Comparison of ENCODE assay signal across 1 cellular context in genomic region chr11:45058344-45058743, GRCh38.
TF ChIP-seq lines count a peak whose summit lies in the region.

No MANE protein-coding gene starts in this region.

TF ChIP-seq in HepG2, 621 proteins besides CTCF, POLR2A, EP300 and RAD21:
- TF ChIP-seq MAFK (conservative IDR thresholded peaks at IDR 0.05 in 1 of 2, IDR thresholded peaks at IDR 0.05 in 1 of 2; ENCODE audit: low read length in 2 of 2) (no peak), ZNF567 (CRISPR knock-in tag; IDR thresholded peaks at IDR 0.05; ENCODE audit: borderline replicate concordance) (no peak), ZNF670 (CRISPR knock-in tag; IDR thresholded peaks at IDR 0.05; ENCODE audit: borderline replicate concordance) (no peak), ZNF44 (CRISPR knock-in tag; IDR thresholded peaks at IDR 0.05) (no peak), ZNF101 (CRISPR knock-in tag; IDR thresholded peaks at IDR 0.05; ENCODE audit: borderline replicate concordance, low read depth) (no peak), SALL1 (CRISPR knock-in tag; IDR thresholded peaks at IDR 0.05) (no peak), THAP7 (CRISPR knock-in tag; IDR thresholded peaks at IDR 0.05) (no peak), MEIS2 (CRISPR knock-in tag; IDR thresholded peaks at IDR 0.05) (no peak), CAMTA2 (CRISPR knock-in tag; IDR thresholded peaks at IDR 0.05; ENCODE audit: borderline replicate concordance) (no peak), ZNF598 (CRISPR knock-in tag; IDR thresholded peaks at IDR 0.05; ENCODE audit: borderline replicate concordance) (no peak), MTF2 (CRISPR knock-in tag; IDR thresholded peaks at IDR 0.05; ENCODE audit: borderline replicate concordance) (no peak), IRF9 (CRISPR knock-in tag; IDR thresholded peaks at IDR 0.05; ENCODE audit: borderline replicate concordance) (no peak), ADNP (CRISPR knock-in tag; IDR thresholded peaks at IDR 0.05) (no peak), ZNF607 (CRISPR knock-in tag; IDR thresholded peaks at IDR 0.05; ENCODE audit: borderline replicate concordance) (no peak), NR2F1 (CRISPR knock-in tag; IDR thresholded peaks at IDR 0.05) (no peak)
- TF ChIP-seq, protein P1, sequence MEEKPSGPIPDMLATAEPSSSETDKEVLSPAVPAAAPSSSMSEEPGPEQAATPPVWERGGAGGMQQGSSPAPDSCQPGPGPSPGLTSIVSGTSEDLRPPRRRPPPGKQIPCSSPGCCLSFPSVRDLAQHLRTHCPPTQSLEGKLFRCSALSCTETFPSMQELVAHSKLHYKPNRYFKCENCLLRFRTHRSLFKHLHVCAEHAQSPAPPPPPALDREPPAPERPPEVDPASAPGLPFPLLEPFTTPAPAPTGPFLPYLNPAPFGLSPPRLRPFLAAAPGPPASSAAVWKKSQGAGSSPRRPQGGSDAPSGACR (CRISPR knock-in tag; IDR thresholded peaks at IDR 0.05): no peak
- TF ChIP-seq, protein P2, sequence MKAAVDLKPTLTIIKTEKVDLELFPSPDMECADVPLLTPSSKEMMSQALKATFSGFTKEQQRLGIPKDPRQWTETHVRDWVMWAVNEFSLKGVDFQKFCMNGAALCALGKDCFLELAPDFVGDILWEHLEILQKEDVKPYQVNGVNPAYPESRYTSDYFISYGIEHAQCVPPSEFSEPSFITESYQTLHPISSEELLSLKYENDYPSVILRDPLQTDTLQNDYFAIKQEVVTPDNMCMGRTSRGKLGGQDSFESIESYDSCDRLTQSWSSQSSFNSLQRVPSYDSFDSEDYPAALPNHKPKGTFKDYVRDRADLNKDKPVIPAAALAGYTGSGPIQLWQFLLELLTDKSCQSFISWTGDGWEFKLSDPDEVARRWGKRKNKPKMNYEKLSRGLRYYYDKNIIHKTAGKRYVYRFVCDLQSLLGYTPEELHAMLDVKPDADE (CRISPR knock-in tag; IDR thresholded peaks at IDR 0.05): no peak
- TF ChIP-seq, protein P3, sequence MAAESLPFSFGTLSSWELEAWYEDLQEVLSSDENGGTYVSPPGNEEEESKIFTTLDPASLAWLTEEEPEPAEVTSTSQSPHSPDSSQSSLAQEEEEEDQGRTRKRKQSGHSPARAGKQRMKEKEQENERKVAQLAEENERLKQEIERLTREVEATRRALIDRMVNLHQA (CRISPR knock-in tag; IDR thresholded peaks at IDR 0.05): no peak
- TF ChIP-seq, protein P4, sequence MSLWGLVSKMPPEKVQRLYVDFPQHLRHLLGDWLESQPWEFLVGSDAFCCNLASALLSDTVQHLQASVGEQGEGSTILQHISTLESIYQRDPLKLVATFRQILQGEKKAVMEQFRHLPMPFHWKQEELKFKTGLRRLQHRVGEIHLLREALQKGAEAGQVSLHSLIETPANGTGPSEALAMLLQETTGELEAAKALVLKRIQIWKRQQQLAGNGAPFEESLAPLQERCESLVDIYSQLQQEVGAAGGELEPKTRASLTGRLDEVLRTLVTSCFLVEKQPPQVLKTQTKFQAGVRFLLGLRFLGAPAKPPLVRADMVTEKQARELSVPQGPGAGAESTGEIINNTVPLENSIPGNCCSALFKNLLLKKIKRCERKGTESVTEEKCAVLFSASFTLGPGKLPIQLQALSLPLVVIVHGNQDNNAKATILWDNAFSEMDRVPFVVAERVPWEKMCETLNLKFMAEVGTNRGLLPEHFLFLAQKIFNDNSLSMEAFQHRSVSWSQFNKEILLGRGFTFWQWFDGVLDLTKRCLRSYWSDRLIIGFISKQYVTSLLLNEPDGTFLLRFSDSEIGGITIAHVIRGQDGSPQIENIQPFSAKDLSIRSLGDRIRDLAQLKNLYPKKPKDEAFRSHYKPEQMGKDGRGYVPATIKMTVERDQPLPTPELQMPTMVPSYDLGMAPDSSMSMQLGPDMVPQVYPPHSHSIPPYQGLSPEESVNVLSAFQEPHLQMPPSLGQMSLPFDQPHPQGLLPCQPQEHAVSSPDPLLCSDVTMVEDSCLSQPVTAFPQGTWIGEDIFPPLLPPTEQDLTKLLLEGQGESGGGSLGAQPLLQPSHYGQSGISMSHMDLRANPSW (CRISPR knock-in tag; IDR thresholded peaks at IDR 0.05; ENCODE audit: borderline replicate concordance): no peak
